Comparison of ENCODE assay signal across 30 cellular contexts in the genomic region with DNA sequence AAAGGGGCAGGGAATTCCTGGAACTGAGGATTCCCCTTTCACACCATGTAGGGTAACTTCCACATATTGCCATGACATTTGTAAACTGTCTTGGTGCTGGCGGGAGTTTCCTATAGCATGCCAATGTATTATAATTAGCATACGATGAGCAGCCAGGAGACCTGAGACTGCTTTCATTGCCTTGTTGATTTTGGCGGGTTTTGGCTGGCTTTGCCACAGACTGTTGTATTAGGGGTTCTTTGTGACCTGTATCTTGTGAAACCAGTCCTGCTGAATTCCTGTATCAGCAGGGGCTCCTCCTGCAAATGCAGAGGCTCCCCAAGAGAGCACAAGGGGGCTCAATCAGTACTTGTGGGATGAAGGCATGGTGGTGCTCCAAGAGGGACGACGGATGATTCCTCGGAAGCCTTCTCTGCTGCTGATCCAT.
DNase-seq lines count a peak whose midpoint lies in the region; ATAC-seq and TF ChIP-seq lines count a peak whose summit lies in the region.
"Had no signal": no experiment of that assay in that cellular context is flagged by ENCODE, and none has a peak within 500 bp of the region (broad histone marks: within the 10 kb centered on the region; RNA-seq: fewer than 3 reads in every experiment).

No MANE protein-coding gene starts in this region.

- H2BK20ac ChIP-seq in H9 (ENCODE audit: low read depth, low read length, poor library complexity, severe bottlenecking), result no peak overlapping the region

- no peaks in the 10 kb centered on the region for H3K79me1 ChIP-seq in H9 (ENCODE audit: insufficient read depth, low read depth, low read length, poor library complexity, severe bottlenecking)

- no peak for ATAC-seq in GM21360 (IDR thresholded peaks at IDR 0.05; ENCODE audit: unreplicated experiment)
- ATAC-seq: activated T-cell treated with anti-CD3 and anti-CD28 coated beads, Interleukin-2, amount 50 U/mL, for 4 hours; gastroesophageal sphincter; PC-3; Right ventricle myocardium inferior; SK-N-SH treated with all-trans-retinoic acid at 6 μM for 48 hours had no signal

- H3K4me3 Mint-ChIP-seq in H9, result no peak overlapping the region
- H3K4me3 Mint-ChIP-seq: activated CD4-positive, alpha-beta T cell treated with anti-CD3 and anti-CD28 coated beads, Interleukin-2, amount 10 ng/mL, durations not matched to agents 7 days and 5 days; activated T-cell treated with anti-CD3 and anti-CD28 coated beads, Interleukin-2, amount 50 U/mL, for 4 hours; nephron; T-helper 2 cell treated with Interferon-gamma antibody and Interleukin-4, amounts not matched to agents 5 μg/mL and 100 μg/mL, for 36 hours had no signal

- no peak overlapping the region for H3K4ac ChIP-seq in H9 (ENCODE audit: low read depth, low read length)

- H3K9ac ChIP-seq in H9 (ENCODE audit: extremely low read depth, insufficient read length, low read length) (no peak overlapping the region), iPS-15b (ENCODE audit: low read depth, low read length) (peak overlapping the region; percentile 16)
- H3K9ac ChIP-seq: KMS-11 had no signal

- no peak overlapping the region for H3T11ph ChIP-seq in H9 (ENCODE audit: low read length)

- H3K79me2 ChIP-seq in H9 (ENCODE audit: insufficient read depth, low read length), result no peaks in the 10 kb centered on the region

- peaks cover 1% of the 10 kb centered on the region for H3K27me3 Mint-ChIP-seq in H9 (ENCODE audit: low read depth)
- H3K27me3 Mint-ChIP-seq: activated CD4-positive, alpha-beta T cell treated with anti-CD3 and anti-CD28 coated beads, Interleukin-2, amount 10 ng/mL, durations not matched to agents 7 days and 5 days had no signal

- in situ Hi-C loops in astrocyte of the cerebellum (cut with HindIII; ENCODE audit: low sequenced_read_pairs), result loop anchor here (25.0 kb wide), 1 partner anchor 582 kb away; no protein-coding TSS in a partner anchor

- peak; percentile 24 for DNase-seq in DMS79 (lab: John Stamatoyannopoulos, UW)
- peak; percentile 70 for DNase-seq in H9
- peak; percentile 91 for DNase-seq in astrocyte of the cerebellum (ENCODE audit: low read depth)
- no peak for DNase-seq in GM10266 (ENCODE audit: extremely low spot score)
- no peak for DNase-seq in NCI-H1694 treated with DMSO at 0.1 percent for 48 hours (lab: John Stamatoyannopoulos, UW)
- DNase-seq: activated CD4-positive, alpha-beta T cell treated with anti-CD3 and anti-CD28 coated beads, Interleukin-2, amount 10 ng/mL, durations not matched to agents 7 days and 5 days; activated naive CD4-positive, alpha-beta T cell treated with Interleukin-2 at 50 U/mL for 16 hours; activated T-cell treated with anti-CD3 and anti-CD28 coated beads, Interleukin-2, amount 50 U/mL, for 4 hours; amygdala; BE2C; caudate nucleus; dermis blood vessel endothelial cell; DMS153; kidney glomerular epithelial cell; MM.1S; NCI-H2107; NCI-H510A; NK-92 treated with Interleukin-12 subunit alpha and Interleukin-12 subunit beta, amount 100 ng/mL, for 24 hours; PC-3; small intestine; stomach had no signal

- no peak overlapping the region for H2BK5ac ChIP-seq in H9 (ENCODE audit: insufficient read length, low read length)

- H3K4me1 ChIP-seq in H9 (ENCODE audit: insufficient read depth, low read length), result peaks cover 6% of the 10 kb centered on the region
- peaks cover 9% of the 10 kb centered on the region for H3K4me1 ChIP-seq in iPS-15b (ENCODE audit: control insufficient read depth, insufficient read depth, low read length)

- no peak overlapping the region for H4K91ac ChIP-seq in H9 (ENCODE audit: insufficient read length, low read depth, low read length)

- no peak overlapping the region for H2BK12ac ChIP-seq in H9 (ENCODE audit: insufficient read length, low read depth, low read length)

- H4K20me1 ChIP-seq in H9 (ENCODE audit: control insufficient read depth, insufficient read depth, insufficient read length), result no peaks in the 10 kb centered on the region

- H3K27ac ChIP-seq in H9 (ENCODE audit: insufficient read length, low read depth, low read length), result peak overlapping the region; percentile 21
- H3K27ac ChIP-seq: gastroesophageal sphincter, KMS-11, stomach, thyroid gland had no signal

- peak overlapping the region; percentile 66 for H3K18ac ChIP-seq in H9 (ENCODE audit: insufficient read length, low read depth, low read length)

- no peaks in the 10 kb centered on the region for H3K27me3 ChIP-seq in H9 (ENCODE audit: insufficient read depth, low read length)
- no peaks in the 10 kb centered on the region for H3K27me3 ChIP-seq in iPS-15b (ENCODE audit: control insufficient read depth, insufficient read depth, low read length)
- H3K27me3 ChIP-seq: BE2C, gastroesophageal sphincter, stomach, thyroid gland had no signal

- no peaks in the 10 kb centered on the region for H3K23me2 ChIP-seq in H9 (ENCODE audit: insufficient read length, low read depth, low read length, poor library complexity, severe bottlenecking)

- H3K14ac ChIP-seq in H9 (ENCODE audit: insufficient read depth, low read length), result 0 out of 2 replicates have a peak overlapping the region, but pooled peaks have one; percentile 9

- H2BK15ac ChIP-seq in H9 (ENCODE audit: low read depth, low read length), result no peak overlapping the region

- no CpG with 5 or more reads among the region's 6 CpGs for WGBS in H9 (ENCODE audit: extremely low coverage, insufficient read length, low lambda C conversion rate)

- peak overlapping the region; percentile 0 for H3K4me2 ChIP-seq in H9 (ENCODE audit: insufficient read depth, insufficient read length, low read length)
- H3K4me2 ChIP-seq: KMS-11 had no signal

- H3K4me1 Mint-ChIP-seq in H9, result peaks cover 47 to 56% of the 10 kb centered on the region in 2 experiments

- no peak overlapping the region for H2AFZ ChIP-seq in H9 (ENCODE audit: low read length)

- no peak overlapping the region for H2BK120ac ChIP-seq in H9 (ENCODE audit: low read depth, low read length, poor library complexity, severe bottlenecking)

- H4K5ac ChIP-seq in H9 (ENCODE audit: insufficient read length, low read depth, low read length), result no peak overlapping the region

- H3K9me3 ChIP-seq in H9 (ENCODE audit: control insufficient read depth, low read depth, low read length) (no peaks in the 10 kb centered on the region), iPS-15b (ENCODE audit: control insufficient read depth, insufficient read depth, low read length) (no peaks in the 10 kb centered on the region)
- H3K9me3 ChIP-seq: BE2C, gastroesophageal sphincter, stomach, thyroid gland had no signal

- TF ChIP-seq CTCF in H9 (conservative IDR thresholded peaks at IDR 0.05) (no peak; the same call in 2 of the 3 replicates), astrocyte of the cerebellum (IDR thresholded peaks at IDR 0.05; ENCODE audit: low read depth, low read length, missing control alignments) (no peak), GM10266 (IDR thresholded peaks at IDR 0.05; ENCODE audit: control insufficient read depth, insufficient read depth, low read depth, missing control alignments) (no peak)

- H3K4me3 ChIP-seq in astrocyte of the cerebellum (ENCODE audit: low read depth, low read length) (no peak overlapping the region), iPS-15b (ENCODE audit: low read depth, low read length) (no peak overlapping the region)
- H3K4me3 ChIP-seq: gastroesophageal sphincter, stomach, thyroid gland had no signal

- peak overlapping the region; percentile 60 to 77 (median 76); a peak in 5 of 7 replicates for H3K27ac Mint-ChIP-seq in H9
- H3K27ac Mint-ChIP-seq: activated CD4-positive, alpha-beta T cell treated with anti-CD3 and anti-CD28 coated beads, Interleukin-2, amount 10 ng/mL, durations not matched to agents 7 days and 5 days; nephron had no signal

- no peak overlapping the region for H4K8ac ChIP-seq in H9 (replicated peaks; ENCODE audit: insufficient read length, low read depth, low read length)

- peaks cover 3% of the 10 kb centered on the region in 2 experiments; a peak in 2 of 5 replicates for H3K9me3 Mint-ChIP-seq in H9
- H3K9me3 Mint-ChIP-seq: activated CD4-positive, alpha-beta T cell treated with anti-CD3 and anti-CD28 coated beads, Interleukin-2, amount 10 ng/mL, durations not matched to agents 7 days and 5 days; activated T-cell treated with anti-CD3 and anti-CD28 coated beads, Interleukin-2, amount 50 U/mL, for 4 hours; nephron; T-helper 2 cell treated with Interferon-gamma antibody and Interleukin-4, amounts not matched to agents 5 μg/mL and 100 μg/mL, for 36 hours had no signal

- peaks cover 4 to 5% (median 4%) of the 10 kb centered on the region in 3 experiments; a peak in 6 of 7 replicates for H3K36me3 Mint-ChIP-seq in H9 (ENCODE audit: insufficient read depth in 1 of 3, low read depth in 3 of 3)

- H2AK5ac ChIP-seq in H9 (ENCODE audit: insufficient read length, low read length), result no peak overlapping the region

- no peaks in the 10 kb centered on the region for H3K36me3 ChIP-seq in iPS-15b (ENCODE audit: control insufficient read depth, insufficient read depth, low read length)
- H3K36me3 ChIP-seq: BE2C, thyroid gland had no signal

- no peak overlapping the region for H3K56ac ChIP-seq in H9 (ENCODE audit: insufficient read length, low read depth, low read length)

- no peak overlapping the region for H3K23ac ChIP-seq in H9 (ENCODE audit: insufficient read length, low read depth, low read length)

Comparison
In these comparisons a context has a peak if more than half of its experiments do, and no peak if none do; other contexts are left out.
1. DNase-seq: peak in DMS79 (single experiment), H9 (single experiment) and astrocyte of the cerebellum (single experiment); none in GM10266 (single experiment) and NCI-H1694 treated with DMSO at 0.1 percent for 48 hours (single experiment).